Comparison of ENCODE assay signal across 8 cellular contexts in the genomic region with DNA sequence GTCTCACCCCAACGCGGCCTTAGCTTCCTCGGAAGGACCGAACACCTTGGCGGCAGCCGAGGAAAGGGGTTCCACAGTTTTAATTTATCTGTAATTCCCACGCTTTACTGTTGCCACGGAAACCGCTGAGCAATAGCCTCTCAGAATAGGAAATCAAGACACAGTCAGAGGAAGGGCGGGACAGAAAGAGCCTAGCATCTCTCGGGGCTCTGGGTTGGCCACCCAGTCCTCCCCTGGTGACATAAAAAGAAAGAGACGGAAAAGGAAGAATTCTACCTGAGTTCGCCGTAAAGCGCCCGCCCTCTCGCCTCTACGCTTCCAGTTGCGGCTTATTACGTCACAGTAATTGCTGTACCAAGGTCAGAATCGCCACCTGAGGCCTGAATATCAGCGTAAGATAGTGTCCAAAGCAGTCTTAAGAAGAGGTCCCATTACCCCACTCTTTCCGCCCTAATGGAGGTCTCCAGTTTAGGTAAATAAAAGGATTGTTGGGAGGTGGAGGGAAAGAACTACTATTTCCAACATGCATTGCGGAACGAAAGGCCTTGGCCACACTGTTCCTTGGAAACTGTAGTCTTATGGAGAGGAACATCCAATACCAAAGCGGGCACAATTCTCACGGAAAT. TPM values are rescaled to one million over a fixed set of nuclear protein-coding genes. Genes with fewer than 3 reads are reported as not detected.
DNase-seq lines count a peak whose midpoint lies in the region; ATAC-seq and TF ChIP-seq lines count a peak whose summit lies in the region.

No MANE protein-coding gene starts in this region.

- peak; percentile 86 for DNase-seq in GM04503 (ENCODE audit: low read depth)
- DNase-seq in NCI-H1092 (lab: John Stamatoyannopoulos, UW) = peak; percentile 84
- DNase-seq in SK-N-MC (ENCODE audit: low read depth, low spot score) = peak; percentile 78
- DNase-seq in activated naive CD4-positive, alpha-beta T cell treated with anti-CD3 and anti-CD28 coated beads, Interleukin-2, amount 50 U/mL, for 72 hours (ENCODE audit: low spot score in 2 of 2) = peak; percentile 80 to 90
- DNase-seq in glutamatergic neuron = peak; percentile 75
- peak; percentile 98 for DNase-seq in osteoblast (ENCODE audit: insufficient read length, low spot score, missing footprints)
- DNase-seq in thoracic aorta (ENCODE audit: low spot score) = peak; percentile 87

- H4K20me1 ChIP-seq in osteoblast (ENCODE audit: insufficient read depth, low read length) = peaks cover 11% of the 10 kb centered on the region

- peak overlapping the region; percentile 95 for H3K4me3 ChIP-seq in SK-N-MC
- peak overlapping the region; percentile 82 for H3K4me3 ChIP-seq in osteoblast (ENCODE audit: insufficient read depth, low read length)
- peak overlapping the region; percentile 96 for H3K4me3 ChIP-seq in thoracic aorta

- no peak overlapping the region for H3K27ac Mint-ChIP-seq in activated naive CD4-positive, alpha-beta T cell treated with anti-CD3 and anti-CD28 coated beads, Interleukin-2, amount 50 U/mL, for 72 hours
- H3K27ac Mint-ChIP-seq in glutamatergic neuron (ENCODE audit: unreplicated experiment) = no peak overlapping the region

- H3K4me3 Mint-ChIP-seq in glutamatergic neuron (ENCODE audit: unreplicated experiment) = no peak overlapping the region

- H3K9ac ChIP-seq in SK-N-MC (ENCODE audit: insufficient read length) = peak overlapping the region; percentile 84

- H3K27ac ChIP-seq in SK-N-MC (peak overlapping the region; percentile 89), osteoblast (ENCODE audit: low read depth, low read length) (peak overlapping the region; percentile 96), thoracic aorta (peak overlapping the region; percentile 98 to 99)

- H3K27me3 Mint-ChIP-seq in glutamatergic neuron (ENCODE audit: unreplicated experiment) = no peaks in the 10 kb centered on the region

- no peaks in the 10 kb centered on the region for H3K36me3 Mint-ChIP-seq in activated naive CD4-positive, alpha-beta T cell treated with anti-CD3 and anti-CD28 coated beads, Interleukin-2, amount 50 U/mL, for 72 hours
- H3K36me3 Mint-ChIP-seq in glutamatergic neuron (ENCODE audit: unreplicated experiment) = no peaks in the 10 kb centered on the region

- H3K79me2 ChIP-seq in osteoblast (ENCODE audit: insufficient read depth, low read length) = peaks cover 41% of the 10 kb centered on the region

- H3K36me3 ChIP-seq in SK-N-MC (ENCODE audit: insufficient read depth, low read length) (no peaks in the 10 kb centered on the region), osteoblast (ENCODE audit: insufficient read depth, low read length) (no peaks in the 10 kb centered on the region), thoracic aorta (no peaks in the 10 kb centered on the region)

- TF ChIP-seq CTCF in glutamatergic neuron (IDR thresholded peaks at IDR 0.05; ENCODE audit: partially characterized antibody, unreplicated experiment) = no peak
- no peak for TF ChIP-seq CTCF in osteoblast (IDR thresholded peaks at IDR 0.05; ENCODE audit: extremely low read depth, low read depth, low read length)
- no peak for TF ChIP-seq CTCF in thoracic aorta (IDR thresholded peaks at IDR 0.05)

- H3K4me2 ChIP-seq in osteoblast (ENCODE audit: insufficient read depth, low read length) = peak overlapping the region; percentile 100

- H3K4me1 Mint-ChIP-seq in glutamatergic neuron (ENCODE audit: low read depth, unreplicated experiment) = peaks cover 9% of the 10 kb centered on the region

- H3K9me3 ChIP-seq in SK-N-MC (ENCODE audit: low read depth, low read length) (no peaks in the 10 kb centered on the region), osteoblast (ENCODE audit: low read depth, low read length) (no peaks in the 10 kb centered on the region), thoracic aorta (no peaks in the 10 kb centered on the region)

- H3K27me3 ChIP-seq in osteoblast (ENCODE audit: insufficient read depth, low read length) = no peaks in the 10 kb centered on the region
- no peaks in the 10 kb centered on the region for H3K27me3 ChIP-seq in thoracic aorta (replicated peaks; ENCODE audit: insufficient read depth)

- H2AFZ ChIP-seq in osteoblast (ENCODE audit: low read length) = peak overlapping the region; percentile 99

- H3K4me1 ChIP-seq in osteoblast (ENCODE audit: insufficient read depth, low read length) = peaks cover 33% of the 10 kb centered on the region
- H3K4me1 ChIP-seq in thoracic aorta (ENCODE audit: control insufficient read depth in 1 of 2, low read depth in 2 of 2) = peaks cover 30 to 48% of the 10 kb centered on the region in 2 donors

- H3K9me3 Mint-ChIP-seq in activated naive CD4-positive, alpha-beta T cell treated with anti-CD3 and anti-CD28 coated beads, Interleukin-2, amount 50 U/mL, for 72 hours = no peaks in the 10 kb centered on the region
- no peaks in the 10 kb centered on the region for H3K9me3 Mint-ChIP-seq in glutamatergic neuron (ENCODE audit: unreplicated experiment)

- ATAC-seq in HG02610 (IDR thresholded peaks at IDR 0.05; ENCODE audit: unreplicated experiment) (peak; percentile 71), thoracic aorta (ENCODE audit: insufficient number of reproducible peaks, low FRiP score, low read depth) (peak; percentile 86)
- ATAC-seq in activated naive CD4-positive, alpha-beta T cell treated with anti-CD3 and anti-CD28 coated beads, Interleukin-2, amount 50 U/mL, for 72 hours = peak; percentile 81 to 87

RNA-seq across cellular contexts. Expression of gene NBR1, which starts 0.8 kb away (rescaled TPM):
- total RNA-seq in activated naive CD4-positive, alpha-beta T cell treated with anti-CD3 and anti-CD28 coated beads, Interleukin-2, amount 50 U/mL, for 72 hours = 10 to 100 TPM; 56.7 to 89.2 TPM
- total RNA-seq in glutamatergic neuron (ENCODE audit: unreplicated experiment) = 51.8 TPM
- 115 and 121 TPM in 2 replicates for total RNA-seq in osteoblast
- total RNA-seq in thoracic aorta = 100 to 1,000 TPM in 1 of 2 donors, 10 to 100 TPM in 1; 92.1 to 101 TPM

RNA-seq across cellular contexts. Expression of gene TMEM106A, which starts 41.4 kb away (rescaled TPM):
- total RNA-seq in activated naive CD4-positive, alpha-beta T cell treated with anti-CD3 and anti-CD28 coated beads, Interleukin-2, amount 50 U/mL, for 72 hours = 10 to 100 TPM; 11.9 to 17.0 TPM
- total RNA-seq in glutamatergic neuron (ENCODE audit: unreplicated experiment) (2.3 TPM), osteoblast (5.1 and 5.6 TPM in 2 replicates), thoracic aorta (10 to 100 TPM; 17.3 to 22.5 TPM)

RNA-seq across cellular contexts. Expression of gene BRCA1, which starts 45.1 kb away (rescaled TPM):
- 100 to 1,000 TPM in 1 of 2 donors, 10 to 100 TPM in 1; 74.0 to 126 TPM for total RNA-seq in activated naive CD4-positive, alpha-beta T cell treated with anti-CD3 and anti-CD28 coated beads, Interleukin-2, amount 50 U/mL, for 72 hours
- 11.3 TPM for total RNA-seq in glutamatergic neuron (ENCODE audit: unreplicated experiment)
- total RNA-seq in osteoblast = 5.4 and 7.7 TPM in 2 replicates
- 10 to 100 TPM in 1 of 2 donors, 1 to 10 TPM in 1; 8.6 to 21.1 TPM for total RNA-seq in thoracic aorta

RNA-seq across cellular contexts. Expression of gene CCDC200, which starts 58.2 kb away (rescaled TPM):
- total RNA-seq in activated naive CD4-positive, alpha-beta T cell treated with anti-CD3 and anti-CD28 coated beads, Interleukin-2, amount 50 U/mL, for 72 hours = under 1 TPM in 1 of 2 donors, not detected in 1; 0.48 TPM
- total RNA-seq in glutamatergic neuron (ENCODE audit: unreplicated experiment) (not detected), osteoblast (not detected in 2 replicates), thoracic aorta (not detected)

Comparison
In these comparisons a context has a peak if more than half of its experiments do, and no peak if none do; other contexts are left out.
1. Peak in every context shown above with its lines: DNase-seq, ATAC-seq, H3K4me3 ChIP-seq and H3K27ac ChIP-seq.